ENCODE assay signal across 12 cellular contexts in genomic region chr1:159920651-159921050, GRCh38. TPM values are rescaled to one million over a fixed set of nuclear protein-coding genes. Genes with fewer than 3 reads are reported as not detected.
A peak's percentile ranks its signal among the peaks of the same experiment; 100 is the strongest.
DNase-seq lines count a peak whose midpoint lies in the region; ATAC-seq and TF ChIP-seq lines count a peak whose summit lies in the region.
"Had no signal": no experiment of that assay in that cellular context is flagged by ENCODE, and none has a peak within 500 bp of the region (broad histone marks: within the 10 kb centered on the region; RNA-seq: fewer than 3 reads in every experiment).

No MANE protein-coding gene starts in this region.

- H3K4me3 ChIP-seq in BLaER1 (no peak overlapping the region), HEK293 (ENCODE audit: low read depth, low read length) (no peak overlapping the region), lower leg skin (ENCODE audit: low read depth, poor library complexity, severe bottlenecking) (no peak overlapping the region)
- H3K4me3 ChIP-seq: mucosa of descending colon had no signal

- H3K4me3 Mint-ChIP-seq in activated T-helper 2 cell treated with anti-CD3 and anti-CD28 coated beads, Interferon-gamma antibody, Interleukin-2, Interleukin-4, amounts not matched to agents 10 μg/mL and 5 μg/mL and 100 μg/mL, durations not matched to agents 14 hours and 24 hours and 36 hours (ENCODE audit: low read depth): peak overlapping the region; percentile 95
- peak overlapping the region in 9 of 10 donors; percentile 3 to 100 (median 87) for H3K4me3 Mint-ChIP-seq in naive thymus-derived CD8-positive, alpha-beta T cell

- TF ChIP-seq CTCF in HEK293 (tag by site-specific recombination; IDR thresholded peaks at IDR 0.05): no peak
- no peak for TF ChIP-seq CTCF in lower leg skin (IDR thresholded peaks at IDR 0.05)

- peak overlapping the region; percentile 88; the same call in 1 of the 2 replicates for H3K4me2 ChIP-seq in BLaER1

- H3K9ac ChIP-seq in BLaER1: no peak overlapping the region; the same call in 1 of the 2 replicates

- H3K36me3 Mint-ChIP-seq in activated T-helper 2 cell treated with anti-CD3 and anti-CD28 coated beads, Interferon-gamma antibody, Interleukin-2, Interleukin-4, amounts not matched to agents 10 μg/mL and 5 μg/mL and 100 μg/mL, durations not matched to agents 14 hours and 24 hours and 36 hours (ENCODE audit: low read depth): peaks cover 83% of the 10 kb centered on the region
- peaks cover 0 to 56% (median 17%) of the 10 kb centered on the region in 3 donors for H3K36me3 Mint-ChIP-seq in naive thymus-derived CD8-positive, alpha-beta T cell

- peaks cover 44% of the 10 kb centered on the region for H3K4me1 Mint-ChIP-seq in activated T-helper 2 cell treated with anti-CD3 and anti-CD28 coated beads, Interferon-gamma antibody, Interleukin-2, Interleukin-4, amounts not matched to agents 10 μg/mL and 5 μg/mL and 100 μg/mL, durations not matched to agents 14 hours and 24 hours and 36 hours (ENCODE audit: low read depth)
- H3K4me1 Mint-ChIP-seq in naive thymus-derived CD8-positive, alpha-beta T cell: peaks cover 51 to 81% (median 67%) of the 10 kb centered on the region in 4 donors

- H3K36me3 ChIP-seq in BLaER1: peaks cover 68% of the 10 kb centered on the region
- peaks cover 6 to 56% of the 10 kb centered on the region in 2 experiments; a peak in 2 of 3 replicates for H3K36me3 ChIP-seq in HEK293 (ENCODE audit: control insufficient read depth in 2 of 2, insufficient read depth in 1 of 2, low read length in 2 of 2)

- WGBS in lower leg skin, 2 donors: 46 to 49% methylated on average over 1 of the region's 1 CpG

- POLR2A ChIA-PET in HEK293 (lab: Yijun Ruan, JAX): no interaction called here
- POLR2A ChIA-PET in naive thymus-derived CD8-positive, alpha-beta T cell (lab: Charles Lee): no interaction called here

- H3K9me3 Mint-ChIP-seq in activated T-helper 2 cell treated with anti-CD3 and anti-CD28 coated beads, Interferon-gamma antibody, Interleukin-2, Interleukin-4, amounts not matched to agents 10 μg/mL and 5 μg/mL and 100 μg/mL, durations not matched to agents 14 hours and 24 hours and 36 hours: no peaks in the 10 kb centered on the region
- H3K9me3 Mint-ChIP-seq in naive thymus-derived CD8-positive, alpha-beta T cell: peaks cover 0 to 2% (median 0%) of the 10 kb centered on the region in 9 donors

- no peak for TF ChIP-seq POLR2A in lower leg skin (IDR thresholded peaks at IDR 0.05)

- H3K9me3 ChIP-seq in BLaER1 (no peaks in the 10 kb centered on the region), HEK293 (ENCODE audit: control insufficient read depth, insufficient read depth, low read depth, low read length) (no peaks in the 10 kb centered on the region)
- H3K9me3 ChIP-seq: mucosa of descending colon had no signal

- no peak for ATAC-seq in naive thymus-derived CD8-positive, alpha-beta T cell
- ATAC-seq in GM19035 (IDR thresholded peaks at IDR 0.05; ENCODE audit: unreplicated experiment): no peak
- ATAC-seq: HepG2, mucosa of descending colon had no signal

- no peaks in the 10 kb centered on the region for H3K27me3 Mint-ChIP-seq in activated T-helper 2 cell treated with anti-CD3 and anti-CD28 coated beads, Interferon-gamma antibody, Interleukin-2, Interleukin-4, amounts not matched to agents 10 μg/mL and 5 μg/mL and 100 μg/mL, durations not matched to agents 14 hours and 24 hours and 36 hours (ENCODE audit: low read depth)
- H3K27me3 Mint-ChIP-seq in naive thymus-derived CD8-positive, alpha-beta T cell: peaks cover 0 to 5% (median 0%) of the 10 kb centered on the region in 5 donors

- H3K4me1 ChIP-seq in BLaER1 (peaks cover 82% of the 10 kb centered on the region), HEK293 (ENCODE audit: control insufficient read depth, insufficient read depth, low read length) (peaks cover 22% of the 10 kb centered on the region)

- no peaks in the 10 kb centered on the region for H3K27me3 ChIP-seq in BLaER1

- peaks cover 71% of the 10 kb centered on the region for H4K20me1 ChIP-seq in BLaER1

- no peak for DNase-seq in activated T-helper 2 cell treated with anti-CD3 and anti-CD28 coated beads, Interferon-gamma antibody, Interleukin-2, Interleukin-4, amounts not matched to agents 10 μg/mL and 5 μg/mL and 100 μg/mL, durations not matched to agents 14 hours and 24 hours and 36 hours (ENCODE audit: low spot score)
- no peak for DNase-seq in naive thymus-derived CD8-positive, alpha-beta T cell
- DNase-seq in AG08395 (ENCODE audit: low spot score): no peak
- DNase-seq in dermis blood vessel endothelial cell: no peak
- no peak for DNase-seq in lower leg skin (ENCODE audit: low spot score in 2 of 2)
- DNase-seq: NCI-H187 treated with DMSO at 0.1 percent for 48 hours had no signal

- H3K27ac ChIP-seq in BLaER1 (no peak overlapping the region), HEK293 (ENCODE audit: extremely low read depth, low read depth, low read length) (no peak overlapping the region)

- CTCF ChIA-PET in HEK293 (lab: Yijun Ruan, JAX): interaction anchor here (2.2 kb wide), 1 partner anchor 87 kb away, joined by 14 read pairs; no protein-coding TSS in a partner anchor

- intact Hi-C loops in activated T-helper 2 cell treated with anti-CD3 and anti-CD28 coated beads, Interferon-gamma antibody, Interleukin-2, Interleukin-4, amounts not matched to agents 10 μg/mL and 5 μg/mL and 100 μg/mL, durations not matched to agents 14 hours and 24 hours and 36 hours (cut with micrococcal nuclease): loop anchor here (5.0 to 10.0 kb wide), 3 partner anchors 704 to 1103 kb away; no protein-coding TSS in a partner anchor
- intact Hi-C loops in lower leg skin (cut with DNase I; ENCODE audit: low total_unique reads): no loop called here

- peak overlapping the region; percentile 98 for H3K27ac Mint-ChIP-seq in activated T-helper 2 cell treated with anti-CD3 and anti-CD28 coated beads, Interferon-gamma antibody, Interleukin-2, Interleukin-4, amounts not matched to agents 10 μg/mL and 5 μg/mL and 100 μg/mL, durations not matched to agents 14 hours and 24 hours and 36 hours
- peak overlapping the region; percentile 98 to 100 (median 100) for H3K27ac Mint-ChIP-seq in naive thymus-derived CD8-positive, alpha-beta T cell

TF ChIP-seq in HEK293, 187 proteins besides CTCF, POLR2A, EP300 and RAD21:
- TF ChIP-seq ZNF341 (tag by site-specific recombination; IDR thresholded peaks at IDR 0.05; ENCODE audit: low read depth): peak; percentile 64
- peak; percentile 98 for TF ChIP-seq ZNF664 (tag by site-specific recombination; IDR thresholded peaks at IDR 0.05)
- TF ChIP-seq ZBTB20 (tag by site-specific recombination; IDR thresholded peaks at IDR 0.05): no peak
- no peak for TF ChIP-seq ZNF501 (tag by site-specific recombination; IDR thresholded peaks at IDR 0.05)
- no peak for TF ChIP-seq ZNF169 (tag by site-specific recombination; IDR thresholded peaks at IDR 0.05)

RNA-seq across cellular contexts. Expression of gene TAGLN2, which starts 4.7 kb away (rescaled TPM):
- total RNA-seq in activated T-helper 2 cell treated with anti-CD3 and anti-CD28 coated beads, Interferon-gamma antibody, Interleukin-2, Interleukin-4, amounts not matched to agents 10 μg/mL and 5 μg/mL and 100 μg/mL, durations not matched to agents 14 hours and 24 hours and 36 hours: 558 and 578 TPM in 2 replicates
- 100 to 1,000 TPM; 125 to 136 TPM for total RNA-seq in naive thymus-derived CD8-positive, alpha-beta T cell
- polyA plus RNA-seq in naive thymus-derived CD8-positive, alpha-beta T cell: 100 to 1,000 TPM; 477 to 825 (median 609) TPM
- total RNA-seq in dermis blood vessel endothelial cell: 276 and 348 TPM in 2 replicates
- total RNA-seq in lower leg skin: 100 to 1,000 TPM; 244 to 413 (median 306) TPM

RNA-seq across cellular contexts. Expression of gene CFAP45, which starts 20.7 kb away (rescaled TPM):
- total RNA-seq in activated T-helper 2 cell treated with anti-CD3 and anti-CD28 coated beads, Interferon-gamma antibody, Interleukin-2, Interleukin-4, amounts not matched to agents 10 μg/mL and 5 μg/mL and 100 μg/mL, durations not matched to agents 14 hours and 24 hours and 36 hours: 1.5 and 2.3 TPM in 2 replicates
- 1 to 10 TPM; 1.3 to 1.5 TPM for total RNA-seq in naive thymus-derived CD8-positive, alpha-beta T cell
- polyA plus RNA-seq in naive thymus-derived CD8-positive, alpha-beta T cell: under 1 TPM in 1 of 3 donors, not detected in 2; 0.33 TPM
- total RNA-seq in dermis blood vessel endothelial cell (0.17 and 0.19 TPM in 2 replicates), lower leg skin (1 to 10 TPM in 1 of 4 donors, under 1 TPM in 3; 0.46 to 3.0 (median 0.66) TPM)
- total RNA-seq: HepG2 had no signal
- polyA plus RNA-seq: HepG2 had no signal

RNA-seq across cellular contexts. Expression of gene IGSF9, which starts 24.8 kb away (rescaled TPM):
- not detected in 2 replicates for total RNA-seq in activated T-helper 2 cell treated with anti-CD3 and anti-CD28 coated beads, Interferon-gamma antibody, Interleukin-2, Interleukin-4, amounts not matched to agents 10 μg/mL and 5 μg/mL and 100 μg/mL, durations not matched to agents 14 hours and 24 hours and 36 hours
- total RNA-seq in naive thymus-derived CD8-positive, alpha-beta T cell: under 1 TPM; 0.16 to 0.21 TPM
- polyA plus RNA-seq in naive thymus-derived CD8-positive, alpha-beta T cell: not detected
- total RNA-seq in dermis blood vessel endothelial cell: not detected in 2 replicates
- 10 to 100 TPM; 17.7 to 29.6 (median 19.6) TPM for total RNA-seq in lower leg skin
- total RNA-seq: HepG2 had no signal

RNA-seq across cellular contexts. Expression of gene SLAMF9, which starts 33.4 kb away (rescaled TPM):
- not detected in 2 replicates for total RNA-seq in activated T-helper 2 cell treated with anti-CD3 and anti-CD28 coated beads, Interferon-gamma antibody, Interleukin-2, Interleukin-4, amounts not matched to agents 10 μg/mL and 5 μg/mL and 100 μg/mL, durations not matched to agents 14 hours and 24 hours and 36 hours
- not detected for total RNA-seq in naive thymus-derived CD8-positive, alpha-beta T cell
- polyA plus RNA-seq in naive thymus-derived CD8-positive, alpha-beta T cell: not detected
- total RNA-seq in dermis blood vessel endothelial cell (not detected in 2 replicates), lower leg skin (not detected)
- total RNA-seq: HepG2, mucosa of descending colon had no signal

RNA-seq across cellular contexts. Expression of gene VSIG8, which starts 58.2 kb away (rescaled TPM):
- not detected in 2 replicates for total RNA-seq in activated T-helper 2 cell treated with anti-CD3 and anti-CD28 coated beads, Interferon-gamma antibody, Interleukin-2, Interleukin-4, amounts not matched to agents 10 μg/mL and 5 μg/mL and 100 μg/mL, durations not matched to agents 14 hours and 24 hours and 36 hours
- total RNA-seq in naive thymus-derived CD8-positive, alpha-beta T cell: not detected
- polyA plus RNA-seq in naive thymus-derived CD8-positive, alpha-beta T cell: not detected
- total RNA-seq in dermis blood vessel endothelial cell (0.09 TPM in 1 of 2 replicates, not detected in the other), lower leg skin (10 to 100 TPM; 14.6 to 54.5 (median 43.1) TPM)
- total RNA-seq: bronchial epithelial cell, HepG2, mucosa of descending colon had no signal
- polyA plus RNA-seq: HepG2 had no signal

Comparison
In these comparisons a context has a peak if more than half of its experiments do, and no peak if none do; other contexts are left out.
1. RNA of gene IGSF9, which starts 24.8 kb away (total RNA-seq): 17.7 to 29.6 TPM in lower leg skin; 0.16 to 0.21 TPM in naive thymus-derived CD8-positive, alpha-beta T cell, not detected in activated T-helper 2 cell treated with anti-CD3 and anti-CD28 coated beads, Interferon-gamma antibody, Interleukin-2, Interleukin-4, amounts not matched to agents 10 μg/mL and 5 μg/mL and 100 μg/mL, durations not matched to agents 14 hours and 24 hours and 36 hours and not detected in dermis blood vessel endothelial cell; every median in the first group is over 10 times any median in the second.